8 cellular contexts compared by ENCODE assay signal in genomic region chr7:67301667-67302066, GRCh38.
DNase-seq lines count a peak whose midpoint lies in the region; ATAC-seq, FAIRE-seq and TF ChIP-seq lines count a peak whose summit lies in the region.

No MANE protein-coding gene starts in this region.

- TF ChIP-seq RAD21 in H1 (IDR thresholded peaks at IDR 0.05 in 1 of 2, conservative IDR thresholded peaks at IDR 0.05 in 1 of 2; ENCODE audit: low read depth in 2 of 2, low read length in 2 of 2) = no peak

- H3K79me2 ChIP-seq in H1 (ENCODE audit: control insufficient read depth in 1 of 2, insufficient read depth in 2 of 2, low read length in 2 of 2) = peaks cover 0 to 22% of the 10 kb centered on the region in 2 experiments; a peak in 2 of 4 replicates

- H3K4me1 Mint-ChIP-seq in nephron progenitor cell = peaks cover 22% of the 10 kb centered on the region

- peak overlapping the region; percentile 94; the same call in 1 of the 2 replicates for H2AFZ ChIP-seq in H1 (ENCODE audit: low read length)

- 61% methylated on average over 10 of the region's 10 CpGs; no CpG with 5 or more reads in 1 of the 2 experiments for WGBS in H1 (ENCODE audit: extremely low coverage in 1 of 2, insufficient coverage in 1 of 2, insufficient read length in 1 of 2, insufficient replicate concordance in 2 of 2, low coverage in 1 of 2, low lambda C conversion rate in 2 of 2, missing lambda C conversion rate in 1 of 2), 2 experiments

- no peak overlapping the region for H4K5ac ChIP-seq in H1 (ENCODE audit: insufficient read length, low read depth, low read length)

- H3K9me3 Mint-ChIP-seq in nephron progenitor cell = no peaks in the 10 kb centered on the region

- ATAC-seq in HG02852 (IDR thresholded peaks at IDR 0.05; ENCODE audit: unreplicated experiment) = no peak
- no peak for ATAC-seq in HG03097 (IDR thresholded peaks at IDR 0.05; ENCODE audit: low FRiP score, unreplicated experiment)
- no peak for ATAC-seq in GM19324 (IDR thresholded peaks at IDR 0.05; ENCODE audit: low FRiP score, unreplicated experiment)

- H3K23me2 ChIP-seq in H1 (ENCODE audit: low read depth, low read length) = no peaks in the 10 kb centered on the region

- no peak overlapping the region for H2BK120ac ChIP-seq in H1 (replicated peaks; ENCODE audit: low read depth, low read length)

- POLR2A ChIA-PET in BJ (lab: Charles Lee) = no interaction called here
- POLR2A ChIA-PET in H1 (lab: Charles Lee; ENCODE audit: partially characterized antibody) = interaction anchor here (1.2 to 2.4 kb wide), 8 partner anchors 12 to 457 kb away, joined by 3 to 12 read pairs (median 4); no protein-coding TSS in a partner anchor

- H2BK15ac ChIP-seq in H1 (ENCODE audit: low read length) = no peak overlapping the region

- H4K91ac ChIP-seq in H1 (replicated peaks; ENCODE audit: insufficient read length, low read length) = no peak overlapping the region

- DNase-seq in BJ (ENCODE audit: low read depth) = no peak
- DNase-seq in NB4 (ENCODE audit: low read depth) = peak; percentile 14
- no peak for DNase-seq in H1 (ENCODE audit: low read depth in 1 of 2, low spot score in 2 of 2)
- no peak for DNase-seq in nephron progenitor cell
- DNase-seq in NCI-H1092 treated with DMSO at 0.1 percent for 48 hours (lab: John Stamatoyannopoulos, UW) = no peak

- H3K36me3 Mint-ChIP-seq in nephron progenitor cell (ENCODE audit: low read depth) = peaks cover 9% of the 10 kb centered on the region

- H2BK12ac ChIP-seq in H1 (ENCODE audit: low read depth, low read length) = no peak overlapping the region

- no peaks in the 10 kb centered on the region for H3K27me3 ChIP-seq in BJ (ENCODE audit: control insufficient read depth, insufficient read depth, low read length)
- H3K27me3 ChIP-seq in H1 (replicated peaks in 1 of 4; ENCODE audit: control insufficient read depth in 3 of 4, extremely low read depth in 1 of 4, insufficient read depth in 3 of 4, low read length in 3 of 4) = no peaks in the 10 kb centered on the region

- H3K4ac ChIP-seq in H1 (replicated peaks; ENCODE audit: insufficient read length, low read depth, low read length) = no peak overlapping the region

- H3K36me3 ChIP-seq in BJ (ENCODE audit: control insufficient read depth, insufficient read depth, low read length) (no peaks in the 10 kb centered on the region), H1 (ENCODE audit: control insufficient read depth in 2 of 4, insufficient read depth in 4 of 4, low read length in 3 of 4) (peaks cover 0 to 7% (median 1%) of the 10 kb centered on the region in 4 experiments; a peak in 3 of 8 replicates)

- H3K18ac ChIP-seq in H1 (ENCODE audit: extremely low read depth, low read length) = no peak overlapping the region; the same call in 1 of the 2 replicates

- H2BK5ac ChIP-seq in H1 (ENCODE audit: low read depth, low read length) = no peak overlapping the region; the same call in 1 of the 2 replicates

- no peak overlapping the region for H4K8ac ChIP-seq in H1 (ENCODE audit: extremely low read depth, insufficient read depth, low read length)

- no peak overlapping the region for H2AK5ac ChIP-seq in H1 (ENCODE audit: low read depth, low read length)

- TF ChIP-seq CTCF in BJ (IDR thresholded peaks at IDR 0.05; ENCODE audit: insufficient read depth, low read depth, low read length) (no peak), NB4 (IDR thresholded peaks at IDR 0.05; ENCODE audit: low read depth, low read length) (no peak), H1 (IDR thresholded peaks at IDR 0.05; ENCODE audit: control extremely low read depth in 1 of 3, insufficient read depth in 1 of 3, low read depth in 1 of 3, low read length in 3 of 3) (no peak), nephron progenitor cell (IDR thresholded peaks at IDR 0.05) (no peak)

- peak overlapping the region; percentile 89 for H3K4me3 Mint-ChIP-seq in nephron progenitor cell

- H3K4me1 ChIP-seq in H1 (replicated peaks in 1 of 4; ENCODE audit: control insufficient read depth in 3 of 4, insufficient read depth in 4 of 4, low read length in 3 of 4) = peaks cover 0 to 2% (median 0%) of the 10 kb centered on the region in 4 experiments; a peak in 1 of 7 replicates

- FAIRE-seq in H1 (lab: Jason Lieb, UNC) = no peak

- H3K14ac ChIP-seq in H1 (ENCODE audit: insufficient read length) = no peak overlapping the region

- no peaks in the 10 kb centered on the region; the same call in 1 of the 2 replicates for H3K79me1 ChIP-seq in H1 (ENCODE audit: low read depth, low read length)

- H4K20me1 ChIP-seq in H1 (replicated peaks in 1 of 2; ENCODE audit: control insufficient read depth in 1 of 2, insufficient read depth in 2 of 2, low read length in 2 of 2) = no peaks in the 10 kb centered on the region

- no peaks in the 10 kb centered on the region for H3K9me3 ChIP-seq in H1 (ENCODE audit: insufficient read depth in 2 of 2, low read depth in 1 of 2, low read length in 1 of 2)

- peak overlapping the region in 2 of 4 experiments; percentile 63 to 82; a peak in 4 of 7 replicates for H3K9ac ChIP-seq in H1 (replicated peaks in 1 of 4; ENCODE audit: extremely low read depth in 1 of 4, low read depth in 3 of 4, low read length in 3 of 4)

- H3K4me2 ChIP-seq in H1 (ENCODE audit: insufficient read depth in 1 of 2, low read depth in 2 of 2, low read length in 2 of 2) = peak overlapping the region; percentile 57 to 78

- no peak overlapping the region for H3K27ac ChIP-seq in H1 (ENCODE audit: low read depth, low read length)

- no peak overlapping the region for H3K56ac ChIP-seq in H1 (replicated peaks; ENCODE audit: insufficient read length, low read depth, low read length)

- TF ChIP-seq EP300 in H1 (IDR thresholded peaks at IDR 0.05; ENCODE audit: borderline replicate concordance in 1 of 2, low read depth in 2 of 2, low read length in 2 of 2) = no peak

- TF ChIP-seq POLR2A in NB4 (IDR thresholded peaks at IDR 0.05; ENCODE audit: extremely low read depth, insufficient read length) (no peak), H1 (IDR thresholded peaks at IDR 0.05; ENCODE audit: control extremely low read depth in 1 of 2, low read depth in 2 of 2, low read length in 2 of 2) (no peak)

- H3K27ac Mint-ChIP-seq in nephron progenitor cell = no peak overlapping the region

- CTCF ChIA-PET in BJ (lab: Yijun Ruan, JAX) = no interaction called here
- CTCF ChIA-PET in H1 (lab: Charles Lee; ENCODE audit: partially characterized antibody) = interaction anchor here (0.7 kb wide), 1 partner anchor 70 kb away, joined by 3 read pairs; no protein-coding TSS in a partner anchor

- no peaks in the 10 kb centered on the region for H3K27me3 Mint-ChIP-seq in nephron progenitor cell (ENCODE audit: low read depth, poor library complexity)

- no peak overlapping the region for H3K23ac ChIP-seq in H1 (ENCODE audit: insufficient read length)

- H3K4me3 ChIP-seq in BJ (ENCODE audit: low read depth, low read length) (peak overlapping the region; percentile 94), NB4 (ENCODE audit: low read depth, low read length) (peak overlapping the region; percentile 76), H1 (ENCODE audit: extremely low read depth in 1 of 4, insufficient read depth in 2 of 4, low read depth in 3 of 4, low read length in 4 of 4) (peak overlapping the region; percentile 71 to 93 (median 90); a peak in 7 of 8 replicates)

- no peak overlapping the region for H2BK20ac ChIP-seq in H1 (ENCODE audit: low read length)

TF ChIP-seq in H1, 55 proteins besides CTCF, POLR2A, EP300 and RAD21:
- TF ChIP-seq SIRT6 (IDR thresholded peaks at IDR 0.05; ENCODE audit: low read length) (no peak), CREB1 (IDR thresholded peaks at IDR 0.05) (no peak), CBX8 (IDR thresholded peaks at IDR 0.05; ENCODE audit: borderline replicate concordance, low read depth, low read length) (no peak), POLR2AphosphoS5 (IDR thresholded peaks at IDR 0.05; ENCODE audit: low read depth, low read length) (no peak), TAF1 (IDR thresholded peaks at IDR 0.05; ENCODE audit: low read depth, low read length) (no peak)
